22 cellular contexts compared by ENCODE assay signal in genomic region chr14:68016243-68016914, GRCh38.
A peak's percentile ranks its signal among the peaks of the same experiment; 100 is the strongest.
DNase-seq lines count a peak whose midpoint lies in the region; ATAC-seq, FAIRE-seq and TF ChIP-seq lines count a peak whose summit lies in the region.
"Had no signal": no experiment of that assay in that cellular context is flagged by ENCODE, and none has a peak within 500 bp of the region (broad histone marks: within the 10 kb centered on the region; RNA-seq: fewer than 3 reads in every experiment).

No MANE protein-coding gene starts in this region.

- no peaks in the 10 kb centered on the region for H3K36me3 ChIP-seq in pancreas
- H3K36me3 ChIP-seq: ascending aorta, thyroid gland had no signal

- peaks cover 6 to 21% (median 16%) of the 10 kb centered on the region in 3 donors for H3K4me1 ChIP-seq in pancreas

- in situ Hi-C loops in ACHN (cut with HindIII; ENCODE audit: low pct_ligation_motif_present, low pct_unique_long_range_greater_than_20kb, low sequenced_read_pairs) = no loop called here

- FAIRE-seq in pancreas (lab: Jason Lieb, UNC) = peak; percentile 23

- no peaks in the 10 kb centered on the region for H3K9me3 ChIP-seq in pancreas
- H3K9me3 ChIP-seq: ascending aorta, thyroid gland had no signal

- intact Hi-C loops in pancreas (cut with DNase I) = no loop called here

- ATAC-seq in SK-N-SH treated with all-trans-retinoic acid at 6 μM for 48 hours (no peak; the same call in 2 of the 3 replicates), pancreas (peak in 1 of 4 donors; percentile 12), HG03139 (IDR thresholded peaks at IDR 0.05; ENCODE audit: unreplicated experiment) (no peak)
- ATAC-seq: activated CD4-positive, CD25-positive, alpha-beta regulatory T cell treated with anti-CD3 and anti-CD28 coated beads, Interleukin-2, amount 50 U/mL, for 24 hours; activated CD8-positive, alpha-beta memory T cell treated with anti-CD3 and anti-CD28 coated beads, Interleukin-2, amount 10 ng/mL, durations not matched to agents 7 days and 5 days; foreskin keratinocyte; Right ventricle myocardium inferior; stimulated activated effector memory CD8-positive, alpha-beta T cell treated with anti-CD3 and anti-CD28 coated beads, Interleukin-12 subunit alpha, Interleukin-12 subunit beta, amount 100 ng/mL, for 72 hours had no signal

- no peak for TF ChIP-seq CTCF in pancreas (IDR thresholded peaks at IDR 0.05)

- H3K4me3 ChIP-seq in pancreas = no peak overlapping the region
- H3K4me3 ChIP-seq: ascending aorta, skin epidermis, thyroid gland had no signal

- no peak overlapping the region for H3K27ac ChIP-seq in pancreas
- H3K27ac ChIP-seq: ascending aorta, foreskin keratinocyte, thyroid gland had no signal

- DNase-seq in EH (ENCODE audit: low read depth) = peak; percentile 77
- peak; percentile 68 for DNase-seq in fibroblast of peridontal ligament (ENCODE audit: extremely low read depth)
- DNase-seq in pancreas = no peak
- DNase-seq in HuH-7.5 (ENCODE audit: low spot score) = no peak
- DNase-seq in activated effector memory CD4-positive, alpha-beta T cell treated with anti-CD3 and anti-CD28 coated beads, Interleukin-2, amount 50 U/mL, for 16 hours = no peak
- DNase-seq in ACHN = no peak
- DNase-seq: activated CD8-positive, alpha-beta memory T cell treated with anti-CD3 and anti-CD28 coated beads, Interleukin-2, amount 10 ng/mL, durations not matched to agents 7 days and 5 days; activated gamma-delta T cell treated with Interleukin-2 at 50 U/mL for 16 hours; KG1; NCI-H1436; NCI-H2227 treated with DMSO at 0.1 percent for 48 hours; NK-92 treated with Interleukin-12 subunit alpha and Interleukin-12 subunit beta, amount 100 ng/mL, for 24 hours; T-helper 2 cell; thyroid gland had no signal

- no peaks in the 10 kb centered on the region for H3K27me3 ChIP-seq in pancreas
- H3K27me3 ChIP-seq: ascending aorta, foreskin keratinocyte, thyroid gland had no signal

TF ChIP-seq in SK-N-SH treated with all-trans-retinoic acid at 6 μM for 48 hours, 23 proteins besides CTCF, POLR2A, EP300 and RAD21:
- peak; percentile 44; the same call in 1 of the 2 replicates for TF ChIP-seq ISL1 (CRISPR knock-in tag; IDR thresholded peaks at IDR 0.05)
- no peak for TF ChIP-seq ZC3H10 (CRISPR knock-in tag; IDR thresholded peaks at IDR 0.05)
- no peak for TF ChIP-seq ZFP30 (CRISPR knock-in tag; IDR thresholded peaks at IDR 0.05)

Comparison
In these comparisons a context has a peak if more than half of its experiments do, and no peak if none do; other contexts are left out.
1. DNase-seq: peak in EH (single experiment) and fibroblast of peridontal ligament (single experiment); none in pancreas (0 of 6), HuH-7.5 (single experiment), activated effector memory CD4-positive, alpha-beta T cell treated with anti-CD3 and anti-CD28 coated beads, Interleukin-2, amount 50 U/mL, for 16 hours (single experiment) and ACHN (single experiment).